ENCODE assay signal across 8 cellular contexts in the genomic region with DNA sequence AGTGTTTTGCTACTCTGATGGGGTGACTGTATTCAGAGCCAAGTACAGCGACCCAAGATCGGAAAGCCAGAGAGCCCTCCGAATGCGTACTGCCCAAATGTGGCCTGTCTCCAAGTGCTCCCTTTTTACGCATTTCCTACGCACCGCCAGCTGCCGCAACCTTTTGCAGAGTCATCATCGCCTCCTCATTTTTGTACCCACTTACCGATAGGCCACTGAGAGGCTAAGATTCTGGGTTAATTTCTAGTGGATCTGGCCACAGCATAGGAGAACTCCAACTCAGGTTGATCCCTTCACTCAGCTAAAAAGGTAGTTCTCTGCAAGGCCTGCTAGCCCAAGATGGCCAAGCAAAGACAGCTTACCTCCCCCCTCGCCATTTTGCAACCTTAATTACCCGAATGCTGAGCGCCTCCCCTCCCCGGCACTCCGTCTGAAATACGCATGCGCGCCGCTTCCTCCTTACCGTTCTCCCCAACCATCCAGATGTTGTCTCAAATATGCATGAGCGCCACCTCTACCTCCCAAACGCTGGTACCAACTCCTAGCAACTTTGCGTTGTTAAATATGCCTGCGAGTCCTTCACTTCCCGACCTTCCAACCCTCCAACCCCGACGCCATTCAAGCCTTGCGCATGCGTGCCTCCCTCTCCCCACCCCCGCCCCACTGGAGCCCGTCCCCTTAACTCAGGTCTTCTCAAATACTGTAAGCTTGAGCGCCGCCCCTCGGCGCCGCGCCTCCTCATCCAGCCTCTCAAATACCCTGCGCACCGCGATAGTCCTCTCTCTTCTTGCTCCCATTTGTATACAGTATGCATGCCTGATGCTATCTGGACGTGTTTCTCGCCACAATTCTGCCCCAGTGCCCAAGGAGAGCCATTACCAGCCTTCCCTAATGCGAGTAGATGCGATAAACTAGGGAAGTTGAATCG. TPM values are rescaled to one million over a fixed set of nuclear protein-coding genes. Genes with fewer than 3 reads are reported as not detected.
A peak's percentile ranks its signal among the peaks of the same experiment; 100 is the strongest.
DNase-seq lines count a peak whose midpoint lies in the region; ATAC-seq, FAIRE-seq and TF ChIP-seq lines count a peak whose summit lies in the region.

No MANE protein-coding gene starts in this region.

- peak overlapping the region; percentile 97 for H3K27ac Mint-ChIP-seq in endodermal cell

- H3K4me1 Mint-ChIP-seq in endodermal cell: peaks cover 17% of the 10 kb centered on the region

- DNase-seq in Caki2 (ENCODE audit: low read depth) (peak; percentile 84), HTR-8/SVneo (ENCODE audit: insufficient read length, low spot score) (peak; percentile 93), NOMO-1 treated with DMSO at 0.1 percent for 48 hours (lab: John Stamatoyannopoulos, UW; ENCODE audit: unreplicated experiment) (peak; percentile 74), endodermal cell (peak; percentile 94), middle frontal gyrus (ENCODE audit: extremely low spot score, low spot score) (peak; percentile 69)
- peak; percentile 62 for DNase-seq in activated CD8-positive, alpha-beta memory T cell treated with anti-CD3 and anti-CD28 coated beads, Interleukin-2, amount 50 U/mL, for 1 hour (ENCODE audit: extremely low read depth)
- peak; percentile 56 to 67 for DNase-seq in stimulated activated CD8-positive, alpha-beta memory T cell treated with anti-CD3 and anti-CD28 coated beads, Interleukin-2, amount 100 ng/mL, for 1 hour (ENCODE audit: low read depth in 2 of 2)

- H3K36me3 ChIP-seq in endodermal cell (ENCODE audit: control insufficient read depth, insufficient read depth, low read length): peaks cover 20% of the 10 kb centered on the region

- H3K4me1 ChIP-seq in endodermal cell (ENCODE audit: control insufficient read depth, insufficient read depth, low read length): no peaks in the 10 kb centered on the region

- H3K36me3 Mint-ChIP-seq in endodermal cell (ENCODE audit: low read depth): peaks cover 39% of the 10 kb centered on the region

- H3K4me3 ChIP-seq in endodermal cell (ENCODE audit: low read length): peak overlapping the region; percentile 99

- no peaks in the 10 kb centered on the region for H3K9me3 Mint-ChIP-seq in endodermal cell

- peak overlapping the region; percentile 91 for H3K4me3 Mint-ChIP-seq in endodermal cell

- peak; percentile 91 for ATAC-seq in GM21367 (IDR thresholded peaks at IDR 0.05; ENCODE audit: unreplicated experiment)

- 0% methylated on average over 3 to 44 of the region's 45 CpGs for WGBS in endodermal cell (ENCODE audit: insufficient coverage in 1 of 2, insufficient read length in 1 of 2), 2 experiments

- TF ChIP-seq CTCF in endodermal cell (conservative IDR thresholded peaks at IDR 0.05): peak; percentile 36

- H3K27ac ChIP-seq in endodermal cell (ENCODE audit: low read depth, low read length): peak overlapping the region; percentile 93

- no peaks in the 10 kb centered on the region for H3K27me3 ChIP-seq in endodermal cell (ENCODE audit: control insufficient read depth, insufficient read depth, low read length, poor library complexity, severe bottlenecking)

- in situ Hi-C loops in Caki2 (cut with HindIII; ENCODE audit: low pct_unique_long_range_greater_than_20kb, low sequenced_read_pairs): no loop called here

- no peaks in the 10 kb centered on the region for H3K27me3 Mint-ChIP-seq in endodermal cell (ENCODE audit: insufficient read depth)

- H3K9me3 ChIP-seq in endodermal cell (ENCODE audit: control insufficient read depth, low read length): no peaks in the 10 kb centered on the region

- H3K9ac ChIP-seq in endodermal cell (ENCODE audit: extremely low read depth, low read length, poor library complexity, severe bottlenecking): peak overlapping the region; percentile 98

- FAIRE-seq in HTR-8/SVneo (lab: Jason Lieb, UNC): peak; percentile 95

RNA-seq across cellular contexts. Expression of a gene that starts 11.8 kb away (rescaled TPM):
- not detected in 2 replicates for total RNA-seq in Caki2 (2014; rRNA removed; shearing (Covaris generic); ENCODE audit: low replicate concordance)
- not detected for total RNA-seq in endodermal cell
- polyA plus RNA-seq in endodermal cell (2013, experiment 1 of 2): not detected
- polyA plus RNA-seq in endodermal cell (2013, experiment 2 of 2): not detected

Comparison
In these comparisons a context has a peak if more than half of its experiments do, and no peak if none do; other contexts are left out.
1. Peak in every context shown above with its lines: DNase-seq, ATAC-seq, H3K4me3 ChIP-seq and H3K27ac ChIP-seq.